9 cellular contexts compared by ENCODE assay signal in genomic region chr12:26473291-26473690, GRCh38.
DNase-seq lines count a peak whose midpoint lies in the region; ATAC-seq and TF ChIP-seq lines count a peak whose summit lies in the region.
"Had no signal": no experiment of that assay in that cellular context is flagged by ENCODE, and none has a peak within 500 bp of the region (broad histone marks: within the 10 kb centered on the region; RNA-seq: fewer than 3 reads in every experiment).

No MANE protein-coding gene starts in this region.

- DNase-seq in NCI-H524 (lab: John Stamatoyannopoulos, UW): peak; percentile 16 to 71
- no peak for DNase-seq in lower lobe of right lung
- no peak for DNase-seq in NCI-H1930 (lab: John Stamatoyannopoulos, UW)
- no peak for DNase-seq in NCI-H2029 treated with DMSO at 0.1 percent for 48 hours (lab: John Stamatoyannopoulos, UW)
- DNase-seq in NCI-H82 treated with DMSO at 0.1 percent for 48 hours (lab: John Stamatoyannopoulos, UW; ENCODE audit: unreplicated experiment): no peak
- DNase-seq in activated effector memory CD4-positive, alpha-beta T cell treated with Interleukin-2 at 50 U/mL for 16 hours: no peak

- peak; percentile 85 for ATAC-seq in GM18517 (IDR thresholded peaks at IDR 0.05; ENCODE audit: unreplicated experiment)
- ATAC-seq in HG02678 (IDR thresholded peaks at IDR 0.05; ENCODE audit: unreplicated experiment): peak; percentile 86
- ATAC-seq in lower lobe of right lung: peak; percentile 26 to 77
- ATAC-seq: body of pancreas had no signal

- H3K27me3 ChIP-seq in lower lobe of right lung (ENCODE audit: low read depth): no peaks in the 10 kb centered on the region
- H3K27me3 ChIP-seq: body of pancreas had no signal

- no peak overlapping the region for H3K27ac ChIP-seq in lower lobe of right lung
- H3K27ac ChIP-seq: body of pancreas had no signal

- H3K4me3 ChIP-seq in lower lobe of right lung: no peak overlapping the region
- H3K4me3 ChIP-seq: body of pancreas had no signal

- no peaks in the 10 kb centered on the region for H3K9me3 ChIP-seq in lower lobe of right lung
- H3K9me3 ChIP-seq: body of pancreas had no signal

- intact Hi-C loops in lower lobe of right lung (cut with DNase I): no loop called here

- H3K36me3 ChIP-seq in lower lobe of right lung: no peaks in the 10 kb centered on the region

- no peaks in the 10 kb centered on the region for H3K4me1 ChIP-seq in lower lobe of right lung
- H3K4me1 ChIP-seq: body of pancreas had no signal

- no peak for TF ChIP-seq CTCF in lower lobe of right lung (IDR thresholded peaks at IDR 0.05)

Comparison
In these comparisons a context has a peak if more than half of its experiments do, and no peak if none do; other contexts are left out.
1. DNase-seq: peak in NCI-H524 (2 of 2); none in lower lobe of right lung (single experiment), NCI-H1930 (0 of 2), NCI-H2029 treated with DMSO at 0.1 percent for 48 hours (single experiment), NCI-H82 treated with DMSO at 0.1 percent for 48 hours (single experiment) and activated effector memory CD4-positive, alpha-beta T cell treated with Interleukin-2 at 50 U/mL for 16 hours (single experiment).
2. Peak in every context shown above with its lines, with median percentiles within 50 percentile points of each other: ATAC-seq.